In the genomic region with DNA sequence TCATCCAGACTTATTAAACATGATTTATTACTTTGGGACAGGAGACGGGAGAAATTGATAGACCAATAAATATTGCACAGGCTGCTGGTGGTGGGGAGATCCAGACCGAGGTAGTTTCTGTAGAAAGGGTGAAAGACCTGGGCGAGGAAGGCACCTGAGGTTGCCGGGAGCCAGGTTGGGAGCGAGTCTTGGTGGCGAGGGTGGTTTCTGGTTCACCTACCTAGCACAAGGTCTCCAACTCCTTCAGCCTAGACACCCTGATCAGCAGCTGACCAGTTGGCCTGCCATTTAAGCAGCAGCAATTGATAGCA, we compare ENCODE assay signal across 9 cellular contexts. TPM values are rescaled to one million over a fixed set of nuclear protein-coding genes. Genes with fewer than 3 reads are reported as not detected.
DNase-seq lines count a peak whose midpoint lies in the region; ATAC-seq, FAIRE-seq and TF ChIP-seq lines count a peak whose summit lies in the region.
"Had no signal": no experiment of that assay in that cellular context is flagged by ENCODE, and none has a peak within 500 bp of the region (broad histone marks: within the 10 kb centered on the region; RNA-seq: fewer than 3 reads in every experiment).

No MANE protein-coding gene starts in this region.

- peaks cover 5% of the 10 kb centered on the region for H3K9me1 ChIP-seq in K562 (ENCODE audit: control insufficient read depth, insufficient read depth, low read length)

- peak overlapping the region; percentile 62 to 88 for H3K9ac ChIP-seq in K562 (ENCODE audit: insufficient read depth in 1 of 2, low read depth in 2 of 2, low read length in 2 of 2)
- peak overlapping the region; percentile 65 for H3K9ac ChIP-seq in mesendoderm (ENCODE audit: low read length)

- no peaks in the 10 kb centered on the region for H4K20me1 ChIP-seq in K562 (replicated peaks; ENCODE audit: control insufficient read depth, insufficient read depth, low read length)

- H3K9me3 ChIP-seq in K562 (replicated peaks; ENCODE audit: control insufficient read depth, insufficient read depth, low read depth, low read length) (peaks cover 5% of the 10 kb centered on the region; the same call in 1 of the 2 replicates), tibial artery (no peaks in the 10 kb centered on the region)

- no peak overlapping the region for H2BK15ac ChIP-seq in mesendoderm (replicated peaks; ENCODE audit: low read depth)

- H3K27me3 Mint-ChIP-seq in activated naive CD4-positive, alpha-beta T cell treated with anti-CD3 and anti-CD28 coated beads, Interleukin-2, amount 10 ng/mL, durations not matched to agents 7 days and 5 days: no peaks in the 10 kb centered on the region

- in situ Hi-C loops in K562 (cut with MboI): no loop called here

- TF ChIP-seq EP300 in K562 (IDR thresholded peaks at IDR 0.05; ENCODE audit: low read length): no peak

- H3K27me3 ChIP-seq in K562 (ENCODE audit: control insufficient read depth in 2 of 2, insufficient read depth in 2 of 2, low read length in 2 of 2): no peaks in the 10 kb centered on the region
- H3K27me3 ChIP-seq in mesendoderm (ENCODE audit: insufficient read depth, low read length, poor library complexity): no peaks in the 10 kb centered on the region
- H3K27me3 ChIP-seq in tibial artery: no peaks in the 10 kb centered on the region

- H3K27ac ChIP-seq in K562 (ENCODE audit: extremely low read depth, low read depth, low read length) (peak overlapping the region; percentile 91), mesendoderm (ENCODE audit: low read depth, low read length) (no peak overlapping the region), tibial artery (peak overlapping the region; percentile 85 to 93)

- H2AFZ ChIP-seq in K562 (ENCODE audit: low read depth, low read length): peak overlapping the region; percentile 71

- intact Hi-C loops in K562 (cut with micrococcal nuclease) (loop anchor here (2.0 to 5.0 kb wide), 3 partner anchors 18 to 820 kb away; no protein-coding TSS in a partner anchor), tibial artery (cut with DNase I; ENCODE audit: low total_unique reads) (no loop called here)

- peak overlapping the region; percentile 90 for H3K4me3 Mint-ChIP-seq in activated naive CD4-positive, alpha-beta T cell treated with anti-CD3 and anti-CD28 coated beads, Interleukin-2, amount 10 ng/mL, durations not matched to agents 7 days and 5 days

- peak overlapping the region; percentile 96 for H3K27ac Mint-ChIP-seq in activated naive CD4-positive, alpha-beta T cell treated with anti-CD3 and anti-CD28 coated beads, Interleukin-2, amount 10 ng/mL, durations not matched to agents 7 days and 5 days

- TF ChIP-seq CTCF in K562 (IDR thresholded peaks at IDR 0.05 in 2 of 3, conservative IDR thresholded peaks at IDR 0.05 in 1 of 3; ENCODE audit: insufficient read depth in 2 of 3, low read depth in 1 of 3, low read length in 3 of 3): no peak
- no peak for TF ChIP-seq CTCF in tibial artery (IDR thresholded peaks at IDR 0.05)

- TF ChIP-seq RAD21 in K562 (CRISPR knock-in tag; conservative IDR thresholded peaks at IDR 0.05 in 1 of 2, IDR thresholded peaks at IDR 0.05 in 1 of 2): no peak

- ATAC-seq in K562: no peak
- ATAC-seq in GM18907 (IDR thresholded peaks at IDR 0.05; ENCODE audit: unreplicated experiment): no peak
- ATAC-seq in GM19467 (IDR thresholded peaks at IDR 0.05; ENCODE audit: unreplicated experiment): no peak

- 0 out of 2 replicates have a peak, but pooled peaks have one; percentile 11 for TF ChIP-seq POLR2A in K562 (conservative IDR thresholded peaks at IDR 0.05)

- peaks cover 61% of the 10 kb centered on the region for H3K4me1 Mint-ChIP-seq in activated naive CD4-positive, alpha-beta T cell treated with anti-CD3 and anti-CD28 coated beads, Interleukin-2, amount 10 ng/mL, durations not matched to agents 7 days and 5 days

- H3K4me2 ChIP-seq in K562 (ENCODE audit: insufficient read depth, low read length) (peak overlapping the region; percentile 93), mesendoderm (ENCODE audit: low read length) (peak overlapping the region; percentile 54)

- no peak overlapping the region for H2BK5ac ChIP-seq in mesendoderm (ENCODE audit: low read length)

- H3K79me1 ChIP-seq in mesendoderm (ENCODE audit: low read length): no peaks in the 10 kb centered on the region

- H3K18ac ChIP-seq in mesendoderm (ENCODE audit: low read length): no peak overlapping the region

- no peak overlapping the region for H2BK120ac ChIP-seq in mesendoderm (ENCODE audit: low read depth, low read length)

- H3K9me3 Mint-ChIP-seq in activated naive CD4-positive, alpha-beta T cell treated with anti-CD3 and anti-CD28 coated beads, Interleukin-2, amount 10 ng/mL, durations not matched to agents 7 days and 5 days: peaks cover 3% of the 10 kb centered on the region

- 5% methylated on average over 6 of the region's 6 CpGs for WGBS in K562 (ENCODE audit: insufficient coverage, low coverage, missing lambda C conversion rate)
- WGBS in mesendoderm (ENCODE audit: extremely low coverage, insufficient coverage, low lambda C conversion rate): no CpG with 5 or more reads among the region's 6 CpGs

- H4K5ac ChIP-seq in mesendoderm (ENCODE audit: low read length): no peak overlapping the region

- H3K79me2 ChIP-seq in K562 (ENCODE audit: control insufficient read depth, insufficient read depth, low read length): peaks cover 25% of the 10 kb centered on the region
- no peaks in the 10 kb centered on the region for H3K79me2 ChIP-seq in mesendoderm (ENCODE audit: control insufficient read depth, insufficient read depth, low read length)

- no peak overlapping the region for H4K8ac ChIP-seq in mesendoderm (ENCODE audit: low read depth, low read length)

- peak overlapping the region; percentile 65 for H3K56ac ChIP-seq in mesendoderm (ENCODE audit: low read length)

- H3K4me1 ChIP-seq in K562 (replicated peaks in 1 of 2; ENCODE audit: control insufficient read depth in 2 of 2, insufficient read depth in 2 of 2, low read length in 2 of 2) (peaks cover 21 to 61% of the 10 kb centered on the region in 2 experiments), mesendoderm (ENCODE audit: control insufficient read depth, low read depth, low read length) (peaks cover 4% of the 10 kb centered on the region), tibial artery (peaks cover 0 to 23% (median 20%) of the 10 kb centered on the region in 4 donors)

- peaks cover 42% of the 10 kb centered on the region for H3K36me3 Mint-ChIP-seq in activated naive CD4-positive, alpha-beta T cell treated with anti-CD3 and anti-CD28 coated beads, Interleukin-2, amount 10 ng/mL, durations not matched to agents 7 days and 5 days

- CTCF ChIA-PET in activated naive CD4-positive, alpha-beta T cell treated with anti-CD3 and anti-CD28 coated beads, Interleukin-2, amount 10 ng/mL, durations not matched to agents 7 days and 5 days (lab: Charles Lee): interaction anchor here (0.8 to 9.2 kb wide), 7 partner anchors 11 to 252 kb away, joined by 3 to 179 read pairs (median 5); a partner anchor contains a TSS
- CTCF ChIA-PET in K562 (lab: Yijun Ruan, JAX; ENCODE audit: low intra/inter-chr PET ratio): interaction anchor here (1.2 to 4.0 kb wide), 3 partner anchors 12 to 18 kb away, joined by 5 to 57 read pairs (median 5); a partner anchor contains a TSS

- no peak overlapping the region for H3K4ac ChIP-seq in mesendoderm (ENCODE audit: low read depth, low read length)

- TSS peak; percentile 66 for BruUV-seq in K562 (replicated peaks; lab: Mats Ljungman, UMichigan)

- H3K36me3 ChIP-seq in K562 (ENCODE audit: control insufficient read depth, insufficient read depth, low read length): peaks cover 40% of the 10 kb centered on the region
- H3K36me3 ChIP-seq in mesendoderm (ENCODE audit: control insufficient read depth, insufficient read depth, low read length): no peaks in the 10 kb centered on the region
- H3K36me3 ChIP-seq in tibial artery: peaks cover 0 to 15% (median 10%) of the 10 kb centered on the region in 3 donors

- DNase-seq in activated naive CD4-positive, alpha-beta T cell treated with anti-CD3 and anti-CD28 coated beads, Interleukin-2, amount 10 ng/mL, durations not matched to agents 7 days and 5 days: no peak
- DNase-seq in activated naive CD4-positive, alpha-beta T cell treated with anti-CD3 and anti-CD28 coated beads, Interleukin-2, amount 50 U/mL, for 16 hours: no peak
- DNase-seq in K562 (ENCODE audit: extremely low read depth in 1 of 4, low spot score in 3 of 4) (no peak), mesendoderm (no peak), tibial artery (no peak)
- DNase-seq in stimulated activated naive CD4-positive, alpha-beta T cell (lab: John Stamatoyannopoulos, UW): no peak

- no peak overlapping the region for H2AK5ac ChIP-seq in mesendoderm (ENCODE audit: low read length)

- FAIRE-seq in K562 (lab: Jason Lieb, UNC): no peak

- H3K4me3 ChIP-seq in K562 (peak overlapping the region; percentile 50), mesendoderm (ENCODE audit: low read length) (no peak overlapping the region), tibial artery (peak overlapping the region; percentile 49 to 54)

- no peak overlapping the region for H3K23ac ChIP-seq in mesendoderm (ENCODE audit: low read length)

- POLR2A ChIA-PET in K562 (lab: Yijun Ruan, JAX): interaction anchor here (0.6 to 2.4 kb wide), 6 partner anchors 8 to 113 kb away, joined by 3 to 16 read pairs (median 8); a partner anchor contains a TSS

RNA-seq across cellular contexts. Expression of a gene that starts 7.0 kb away (rescaled TPM):
- 94.2 and 300 TPM in 2 replicates for total RNA-seq in K562 (2011; cell fraction: chromatin; rRNA removed; ENCODE audit: low replicate concordance)
- 624 and 788 TPM in 2 replicates for total RNA-seq in K562 (2011; cell fraction: nucleolus; rRNA removed)
- 425 and 454 TPM in 2 replicates for total RNA-seq in K562 (2011; cell fraction: nucleoplasm; rRNA removed)
- total RNA-seq in K562 (2014; rRNA removed) (137 and 194 TPM in 2 replicates), K562 (2014; rRNA removed; fragmentation: Illumina TruSeq; extraction: Trizol) (184 and 204 TPM in 2 replicates), K562 (2015; rRNA removed; fragmentation: Illumina TruSeq; extraction: Trizol) (386 and 393 TPM in 2 replicates), K562 (2021) (296 and 321 TPM in 2 replicates)
- polyA plus RNA-seq in K562 (2011; rRNA removed) (355 and 448 TPM in 2 replicates), K562 (2014; fragmentation: Illumina TruSeq; extraction: Trizol) (308 and 333 TPM in 2 replicates), K562 (2014; fragmentation: Nextera tagmentation; extraction: Ambion mirVana) (100 to 1,000 TPM; 123 to 227 TPM), K562 (2014; rRNA removed) (314 and 369 TPM in 2 replicates)
- 690 and 1,312 TPM in 2 replicates for polyA plus RNA-seq in K562 (2011; cell fraction: cytosol; rRNA removed)
- polyA plus RNA-seq in K562 (2011; cell fraction: nucleus; rRNA removed): 177 and 267 TPM in 2 replicates
- 325 and 506 TPM in 2 replicates for polyA plus RNA-seq in K562 (2012)
- polyA minus RNA-seq in K562 (2011; rRNA and poly(A)+ RNA removed): 191 and 276 TPM in 2 replicates
- 149 and 202 TPM in 2 replicates for polyA minus RNA-seq in K562 (2011; cell fraction: cytosol; rRNA and poly(A)+ RNA removed)
- polyA minus RNA-seq in K562 (2011; cell fraction: nucleus; rRNA and poly(A)+ RNA removed): 51.7 and 64.9 TPM in 2 replicates
- 19.6 TPM for polyA plus RNA-seq in mesendoderm (2013, experiment 1 of 2)
- polyA plus RNA-seq in mesendoderm (2013, experiment 2 of 2): 22.3 TPM

RNA-seq across cellular contexts. Expression of a gene that starts 31.4 kb away (rescaled TPM):
- total RNA-seq in K562 (2011; cell fraction: chromatin; rRNA removed; ENCODE audit: low replicate concordance): 29.3 and 59.3 TPM in 2 replicates
- 38.5 and 49.2 TPM in 2 replicates for total RNA-seq in K562 (2011; cell fraction: nucleolus; rRNA removed)
- 33.1 and 37.4 TPM in 2 replicates for total RNA-seq in K562 (2011; cell fraction: nucleoplasm; rRNA removed)
- total RNA-seq in K562 (2014; rRNA removed) (2.3 and 5.1 TPM in 2 replicates), K562 (2014; rRNA removed; fragmentation: Illumina TruSeq; extraction: Trizol) (0.96 and 1.9 TPM in 2 replicates), K562 (2015; rRNA removed; fragmentation: Illumina TruSeq; extraction: Trizol) (2.5 and 4.3 TPM in 2 replicates), K562 (2021) (7.9 and 8.8 TPM in 2 replicates)
- polyA plus RNA-seq in K562 (2011; rRNA removed) (6.6 and 12.4 TPM in 2 replicates), K562 (2014; fragmentation: Illumina TruSeq; extraction: Trizol) (4.7 and 5.0 TPM in 2 replicates), K562 (2014; fragmentation: Nextera tagmentation; extraction: Ambion mirVana) (under 1 TPM; 0.66 to 0.67 TPM), K562 (2014; rRNA removed) (7.2 and 7.8 TPM in 2 replicates)
- polyA plus RNA-seq in K562 (2011; cell fraction: cytosol; rRNA removed): 9.7 and 10.7 TPM in 2 replicates
- 52.1 and 58.7 TPM in 2 replicates for polyA plus RNA-seq in K562 (2011; cell fraction: nucleus; rRNA removed)
- polyA plus RNA-seq in K562 (2012): 5.2 and 12.0 TPM in 2 replicates
- 3.8 and 5.5 TPM in 2 replicates for polyA minus RNA-seq in K562 (2011; rRNA and poly(A)+ RNA removed)
- polyA minus RNA-seq in K562 (2011; cell fraction: cytosol; rRNA and poly(A)+ RNA removed): 10.0 and 12.9 TPM in 2 replicates
- polyA minus RNA-seq in K562 (2011; cell fraction: nucleus; rRNA and poly(A)+ RNA removed): 8.5 and 16.0 TPM in 2 replicates
- 4.8 TPM for polyA plus RNA-seq in mesendoderm (2013, experiment 1 of 2)
- polyA plus RNA-seq in mesendoderm (2013, experiment 2 of 2): 4.9 TPM

RNA-seq across cellular contexts. Expression of a gene that starts 31.9 kb away (rescaled TPM):
- total RNA-seq in K562 (2011; cell fraction: chromatin; rRNA removed; ENCODE audit: low replicate concordance): not detected in 2 replicates
- not detected in 2 replicates for total RNA-seq in K562 (2011; cell fraction: nucleolus; rRNA removed)
- total RNA-seq in K562 (2011; cell fraction: nucleoplasm; rRNA removed): not detected in 2 replicates
- total RNA-seq in K562 (2014; rRNA removed): not detected in 2 replicates
- total RNA-seq in K562 (2014; rRNA removed; fragmentation: Illumina TruSeq; extraction: Trizol): not detected in 2 replicates
- not detected in 2 replicates for total RNA-seq in K562 (2015; rRNA removed; fragmentation: Illumina TruSeq; extraction: Trizol)
- not detected in 2 replicates for total RNA-seq in K562 (2021)
- 0.19 TPM in 1 of 2 replicates, not detected in the other for polyA plus RNA-seq in K562 (2011; rRNA removed)
- 0.07 and 0.09 TPM in 2 replicates for polyA plus RNA-seq in K562 (2011; cell fraction: cytosol; rRNA removed)
- polyA plus RNA-seq in K562 (2011; cell fraction: nucleus; rRNA removed): not detected in 2 replicates
- polyA plus RNA-seq in K562 (2012): 0.22 and 0.46 TPM in 2 replicates
- 0.28 TPM in 1 of 2 replicates, not detected in the other for polyA plus RNA-seq in K562 (2014; fragmentation: Illumina TruSeq; extraction: Trizol)
- polyA plus RNA-seq in K562 (2014; fragmentation: Nextera tagmentation; extraction: Ambion mirVana): under 1 TPM in 1 of 2 experiments, not detected in 1; 0.14 TPM
- 0.07 TPM in 1 of 2 replicates, not detected in the other for polyA plus RNA-seq in K562 (2014; rRNA removed)
- polyA minus RNA-seq in K562 (2011; rRNA and poly(A)+ RNA removed): 0.21 TPM in 2 replicates
- polyA minus RNA-seq in K562 (2011; cell fraction: cytosol; rRNA and poly(A)+ RNA removed): not detected in 2 replicates
- polyA minus RNA-seq in K562 (2011; cell fraction: nucleus; rRNA and poly(A)+ RNA removed): not detected in 2 replicates
- polyA plus RNA-seq in mesendoderm (2013, experiment 1 of 2): 0.13 TPM
- polyA plus RNA-seq in mesendoderm (2013, experiment 2 of 2): 0.14 TPM
- total RNA-seq: glomerular endothelial cell had no signal

RNA-seq across cellular contexts. Expression of a gene that starts 59.0 kb away (rescaled TPM):
- total RNA-seq in K562 (2011; cell fraction: chromatin; rRNA removed; ENCODE audit: low replicate concordance): 108 and 202 TPM in 2 replicates
- total RNA-seq in K562 (2011; cell fraction: nucleolus; rRNA removed): 194 and 232 TPM in 2 replicates
- 218 and 234 TPM in 2 replicates for total RNA-seq in K562 (2011; cell fraction: nucleoplasm; rRNA removed)
- total RNA-seq in K562 (2014; rRNA removed) (54.2 and 66.1 TPM in 2 replicates), K562 (2014; rRNA removed; fragmentation: Illumina TruSeq; extraction: Trizol) (49.1 and 52.5 TPM in 2 replicates), K562 (2015; rRNA removed; fragmentation: Illumina TruSeq; extraction: Trizol) (58.5 and 60.6 TPM in 2 replicates), K562 (2021) (133 and 138 TPM in 2 replicates)
- polyA plus RNA-seq in K562 (2011; rRNA removed) (82.9 and 185 TPM in 2 replicates), K562 (2014; fragmentation: Illumina TruSeq; extraction: Trizol) (165 and 185 TPM in 2 replicates), K562 (2014; fragmentation: Nextera tagmentation; extraction: Ambion mirVana) (10 to 100 TPM in 1 of 2 experiments, 1 to 10 TPM in 1; 6.1 to 11.1 TPM), K562 (2014; rRNA removed) (75.0 and 76.4 TPM in 2 replicates)
- 130 and 145 TPM in 2 replicates for polyA plus RNA-seq in K562 (2011; cell fraction: cytosol; rRNA removed)
- 95.0 and 123 TPM in 2 replicates for polyA plus RNA-seq in K562 (2011; cell fraction: nucleus; rRNA removed)
- polyA plus RNA-seq in K562 (2012): 104 and 182 TPM in 2 replicates
- 42.4 and 68.6 TPM in 2 replicates for polyA minus RNA-seq in K562 (2011; rRNA and poly(A)+ RNA removed)
- 60.7 and 117 TPM in 2 replicates for polyA minus RNA-seq in K562 (2011; cell fraction: cytosol; rRNA and poly(A)+ RNA removed)
- 10.4 and 21.3 TPM in 2 replicates for polyA minus RNA-seq in K562 (2011; cell fraction: nucleus; rRNA and poly(A)+ RNA removed)
- polyA plus RNA-seq in mesendoderm (2013, experiment 1 of 2): 243 TPM
- polyA plus RNA-seq in mesendoderm (2013, experiment 2 of 2): 238 TPM
